ENCODE assay signal across 15 cellular contexts in the genomic region with DNA sequence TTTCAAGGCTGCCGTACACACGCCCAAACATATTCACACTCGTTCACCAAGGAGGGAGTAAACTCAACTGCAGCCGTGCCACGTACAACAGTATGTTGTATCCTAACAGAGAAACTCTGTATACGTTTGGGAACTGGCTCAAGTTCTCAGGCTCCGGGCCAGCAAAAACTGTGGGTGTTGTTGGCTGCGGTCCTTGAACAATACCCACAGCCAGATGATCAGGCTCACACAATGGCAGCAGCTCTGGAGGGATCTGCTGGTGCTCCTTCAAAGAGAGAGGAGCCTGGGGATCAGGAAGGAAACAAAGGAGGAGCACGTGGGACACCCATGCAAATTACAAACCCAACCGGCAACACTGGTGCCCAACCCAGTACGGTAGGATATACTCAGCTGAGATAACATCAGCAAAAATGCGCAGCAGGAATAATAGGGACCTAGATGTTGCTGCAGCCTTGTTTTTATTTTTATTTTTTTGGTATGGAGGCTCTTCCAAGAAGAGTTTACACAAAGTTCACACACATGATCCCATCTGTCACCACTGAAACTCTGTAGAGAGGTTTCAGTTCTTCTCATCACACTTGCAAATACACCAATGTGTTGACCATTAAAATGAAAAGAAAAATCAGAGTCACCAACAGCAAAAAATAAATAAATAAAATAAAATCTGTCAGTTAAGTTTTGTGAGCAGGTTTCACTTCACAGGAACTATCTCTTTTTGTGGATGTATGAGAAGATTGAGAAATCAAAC. TPM values are rescaled to one million over a fixed set of nuclear protein-coding genes. Genes with fewer than 3 reads are reported as not detected.
DNase-seq lines count a peak whose midpoint lies in the region; ATAC-seq and TF ChIP-seq lines count a peak whose summit lies in the region.
"Had no signal": no experiment of that assay in that cellular context is flagged by ENCODE, and none has a peak within 500 bp of the region (broad histone marks: within the 10 kb centered on the region; RNA-seq: fewer than 3 reads in every experiment).

No MANE protein-coding gene starts in this region.

- H3K27me3 ChIP-seq in prostate gland (replicated peaks; ENCODE audit: insufficient read depth) (no peaks in the 10 kb centered on the region), adrenal gland (no peaks in the 10 kb centered on the region)

- TF ChIP-seq CTCF in chondrocyte (IDR thresholded peaks at IDR 0.05): no peak
- TF ChIP-seq CTCF in prostate gland (IDR thresholded peaks at IDR 0.05): no peak
- no peak for TF ChIP-seq CTCF in adrenal gland (IDR thresholded peaks at IDR 0.05)

- H3K27ac ChIP-seq in prostate gland (no peak overlapping the region), adrenal gland (no peak overlapping the region)

- no peak for TF ChIP-seq POLR2A in prostate gland (IDR thresholded peaks at IDR 0.05)
- no peak for TF ChIP-seq POLR2A in adrenal gland (IDR thresholded peaks at IDR 0.05)

- H3K9me3 ChIP-seq in prostate gland (no peaks in the 10 kb centered on the region), adrenal gland (replicated peaks in 1 of 3) (no peaks in the 10 kb centered on the region)
- H3K9me3 ChIP-seq: HAP-1 had no signal

- ATAC-seq in GM19043 (IDR thresholded peaks at IDR 0.05; ENCODE audit: low read depth, unreplicated experiment) (peak; percentile 44), HG03378 (IDR thresholded peaks at IDR 0.05; ENCODE audit: unreplicated experiment) (peak; percentile 64)
- ATAC-seq: effector memory CD8-positive, alpha-beta T cell; naive thymus-derived CD4-positive, alpha-beta T cell; stimulated activated effector memory CD8-positive, alpha-beta T cell treated with anti-CD3 and anti-CD28 coated beads, Interleukin-12 subunit alpha, Interleukin-12 subunit beta, amount 100 ng/mL, for 72 hours had no signal

- H3K4me3 Mint-ChIP-seq in chondrocyte (ENCODE audit: unreplicated experiment): peak overlapping the region; percentile 8
- H3K4me3 Mint-ChIP-seq: activated B cell treated with CpG ODN at 0.5 μM for 24 hours; effector memory CD8-positive, alpha-beta T cell; naive thymus-derived CD4-positive, alpha-beta T cell; stimulated activated effector memory CD8-positive, alpha-beta T cell treated with anti-CD3 and anti-CD28 coated beads, Interleukin-12 subunit alpha, Interleukin-12 subunit beta, amount 100 ng/mL, for 72 hours had no signal

- H3K27me3 Mint-ChIP-seq in chondrocyte (ENCODE audit: low read depth): peaks cover 2% of the 10 kb centered on the region
- H3K27me3 Mint-ChIP-seq: activated B cell treated with CpG ODN at 0.5 μM for 24 hours; effector memory CD8-positive, alpha-beta T cell; naive thymus-derived CD4-positive, alpha-beta T cell had no signal

- peaks cover 53% of the 10 kb centered on the region for H3K4me1 Mint-ChIP-seq in chondrocyte (ENCODE audit: low read depth)
- H3K4me1 Mint-ChIP-seq: activated B cell treated with CpG ODN at 0.5 μM for 24 hours; stimulated activated effector memory CD8-positive, alpha-beta T cell treated with anti-CD3 and anti-CD28 coated beads, Interleukin-12 subunit alpha, Interleukin-12 subunit beta, amount 100 ng/mL, for 72 hours had no signal

- no peak for DNase-seq in chondrocyte (ENCODE audit: low spot score)
- peak; percentile 19 for DNase-seq in prostate gland (ENCODE audit: low spot score)
- no peak for DNase-seq in activated CD8-positive, alpha-beta memory T cell treated with anti-CD3 and anti-CD28 coated beads, Interleukin-2, amount 50 U/mL, for 4 hours
- DNase-seq in NCI-H1048 (lab: John Stamatoyannopoulos, UW): no peak
- no peak for DNase-seq in foreskin melanocyte
- no peak for DNase-seq in adrenal gland
- DNase-seq: activated B cell treated with CpG ODN at 0.5 μM for 24 hours; activated naive CD4-positive, alpha-beta T cell; effector memory CD8-positive, alpha-beta T cell; naive thymus-derived CD4-positive, alpha-beta T cell; NCI-H2107 had no signal

- H3K36me3 Mint-ChIP-seq in chondrocyte (ENCODE audit: low read depth): no peaks in the 10 kb centered on the region
- H3K36me3 Mint-ChIP-seq: stimulated activated effector memory CD8-positive, alpha-beta T cell treated with anti-CD3 and anti-CD28 coated beads, Interleukin-12 subunit alpha, Interleukin-12 subunit beta, amount 100 ng/mL, for 72 hours had no signal

- no peaks in the 10 kb centered on the region for H3K9me3 Mint-ChIP-seq in chondrocyte (ENCODE audit: low read depth)

- H3K4me1 ChIP-seq in prostate gland (replicated peaks): no peaks in the 10 kb centered on the region
- no peaks in the 10 kb centered on the region for H3K4me1 ChIP-seq in adrenal gland (replicated peaks in 1 of 2)

- 12% methylated on average over 12 of the region's 12 CpGs for WGBS in prostate gland
- 62 to 78% (median 69%) methylated on average over 12 of the region's 12 CpGs for WGBS in adrenal gland, 4 donors

- H3K36me3 ChIP-seq in prostate gland: no peaks in the 10 kb centered on the region
- no peaks in the 10 kb centered on the region for H3K36me3 ChIP-seq in adrenal gland (replicated peaks in 1 of 2)
- H3K36me3 ChIP-seq: HAP-1 had no signal

- peak overlapping the region; percentile 60 for H3K27ac Mint-ChIP-seq in chondrocyte (ENCODE audit: unreplicated experiment)
- H3K27ac Mint-ChIP-seq: activated B cell treated with CpG ODN at 0.5 μM for 24 hours; effector memory CD8-positive, alpha-beta T cell; naive thymus-derived CD4-positive, alpha-beta T cell; stimulated activated effector memory CD8-positive, alpha-beta T cell treated with anti-CD3 and anti-CD28 coated beads, Interleukin-12 subunit alpha, Interleukin-12 subunit beta, amount 100 ng/mL, for 72 hours had no signal

- intact Hi-C loops in prostate gland (cut with DNase I) (no loop called here), adrenal gland (cut with DNase I) (no loop called here)

- H3K4me3 ChIP-seq in prostate gland: no peak overlapping the region
- no peak overlapping the region for H3K4me3 ChIP-seq in adrenal gland
- H3K4me3 ChIP-seq: HAP-1 had no signal

RNA-seq across cellular contexts. Expression of a gene that starts 41.1 kb away (rescaled TPM):
- total RNA-seq in chondrocyte (10.4 to 14.3 TPM (median 13.7 TPM) in 3 replicates), prostate gland (10 to 100 TPM in 1 of 2 donors, 1 to 10 TPM in 1; 9.6 to 13.5 TPM), adrenal gland (100 to 1,000 TPM in 1 of 8 donors, 10 to 100 TPM in 3, 1 to 10 TPM in 4; 4.0 to 199 (median 17.4) TPM)
- 10 to 100 TPM in 2 of 3 donors, 1 to 10 TPM in 1; 7.2 to 86.5 (median 53.3) TPM for polyA plus RNA-seq in adrenal gland
- total RNA-seq: activated B cell treated with CpG ODN at 0.5 μM for 24 hours; naive thymus-derived CD4-positive, alpha-beta T cell had no signal
- polyA plus RNA-seq: naive thymus-derived CD4-positive, alpha-beta T cell had no signal
